Comparison of ENCODE assay signal across 13 cellular contexts in the genomic region with DNA sequence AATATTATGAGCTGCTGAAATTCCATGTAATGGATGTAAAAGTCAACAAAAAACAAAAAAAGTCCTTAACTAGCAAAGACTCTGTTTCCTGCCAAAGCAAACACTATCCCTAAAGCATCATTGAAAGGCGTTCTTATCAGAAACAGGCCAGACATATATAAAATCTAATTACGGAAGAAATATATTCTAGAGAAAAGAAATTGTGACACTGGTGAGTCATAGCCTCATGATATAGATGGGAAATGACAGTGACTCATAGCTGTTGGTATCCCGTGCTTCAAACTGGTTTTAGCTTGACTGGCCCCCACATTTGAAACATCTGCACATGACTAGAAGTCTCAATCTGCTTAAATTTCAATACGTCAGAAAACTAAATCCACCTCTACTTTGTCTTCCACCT.
A peak's percentile ranks its signal among the peaks of the same experiment; 100 is the strongest.
DNase-seq lines count a peak whose midpoint lies in the region; ATAC-seq and TF ChIP-seq lines count a peak whose summit lies in the region.
"Had no signal": no experiment of that assay in that cellular context is flagged by ENCODE, and none has a peak within 500 bp of the region (broad histone marks: within the 10 kb centered on the region; RNA-seq: fewer than 3 reads in every experiment).

No MANE protein-coding gene starts in this region.

- no peaks in the 10 kb centered on the region for H3K79me2 ChIP-seq in PC-9 (ENCODE audit: low read depth)

- H3K27me3 Mint-ChIP-seq in naive thymus-derived CD8-positive, alpha-beta T cell = peaks cover 0 to 4% (median 0%) of the 10 kb centered on the region in 5 donors

- H3K9me3 ChIP-seq in A673 (ENCODE audit: low read depth, low read length, poor library complexity, severe bottlenecking) (no peaks in the 10 kb centered on the region), adipocyte (ENCODE audit: control insufficient read depth, low read length) (no peaks in the 10 kb centered on the region), PC-9 (ENCODE audit: insufficient read depth, low read depth) (0 out of 2 replicates have a peak, but pooled peaks cover 3% of the 10 kb centered on the region)
- H3K9me3 ChIP-seq: gastroesophageal sphincter had no signal

- H3F3A ChIP-seq in PC-9 (ENCODE audit: insufficient read depth, low read depth) = no peaks in the 10 kb centered on the region

- H3K4me1 ChIP-seq in A673 (ENCODE audit: insufficient read depth, low read length, poor library complexity, severe bottlenecking) (no peaks in the 10 kb centered on the region), adipocyte (ENCODE audit: control insufficient read depth, insufficient read depth, low read length) (no peaks in the 10 kb centered on the region), PC-9 (replicated peaks; ENCODE audit: insufficient read depth) (0 out of 2 replicates have a peak, but pooled peaks cover 4% of the 10 kb centered on the region)
- H3K4me1 ChIP-seq: gastroesophageal sphincter had no signal

- no peak overlapping the region for H3K4me3 Mint-ChIP-seq in naive thymus-derived CD8-positive, alpha-beta T cell

- H3K27ac ChIP-seq in A673 (ENCODE audit: low read depth, low read length, poor library complexity, severe bottlenecking) (no peak overlapping the region), PC-9 (no peak overlapping the region)
- H3K27ac ChIP-seq: gastroesophageal sphincter, skin epidermis had no signal

- H3K36me3 Mint-ChIP-seq in naive thymus-derived CD8-positive, alpha-beta T cell = no peaks in the 10 kb centered on the region

- TF ChIP-seq CTCF in A673 (conservative IDR thresholded peaks at IDR 0.05; ENCODE audit: low read depth, low read length) (no peak), PC-9 (conservative IDR thresholded peaks at IDR 0.05) (no peak)

- intact Hi-C loops in A673 (cut with micrococcal nuclease; ENCODE audit: unreplicated experiment) = no loop called here
- intact Hi-C loops in PC-9 (cut with micrococcal nuclease; ENCODE audit: unreplicated experiment) = no loop called here

- no peaks in the 10 kb centered on the region for H3K9me2 ChIP-seq in PC-9 (ENCODE audit: insufficient read depth)

- POLR2A ChIA-PET in A673 (lab: Charles Lee; ENCODE audit: low non-redundant PET) = no interaction called here
- POLR2A ChIA-PET in PC-9 (lab: Charles Lee; ENCODE audit: unreplicated experiment) = no interaction called here
- POLR2A ChIA-PET in naive thymus-derived CD8-positive, alpha-beta T cell (lab: Charles Lee) = no interaction called here

- H3K36me3 ChIP-seq in A673 (ENCODE audit: insufficient read depth, low read length, poor library complexity, severe bottlenecking) = no peaks in the 10 kb centered on the region
- H3K36me3 ChIP-seq in adipocyte (ENCODE audit: control insufficient read depth, insufficient read depth, low read length, severe bottlenecking) = no peaks in the 10 kb centered on the region
- H3K36me3 ChIP-seq in PC-9 (ENCODE audit: low read depth) = no peaks in the 10 kb centered on the region
- H3K36me3 ChIP-seq: gastroesophageal sphincter had no signal

- no peak overlapping the region for H3K9ac ChIP-seq in adipocyte (ENCODE audit: low read length)

- H3K4me3 ChIP-seq in A673 (ENCODE audit: low read depth, low read length, poor library complexity, severe bottlenecking) (no peak overlapping the region), adipocyte (ENCODE audit: low read length) (no peak overlapping the region), PC-9 (no peak overlapping the region)
- H3K4me3 ChIP-seq: gastroesophageal sphincter, skin epidermis had no signal

- no peak for ATAC-seq in naive thymus-derived CD8-positive, alpha-beta T cell
- ATAC-seq in GM18868 (IDR thresholded peaks at IDR 0.05; ENCODE audit: unreplicated experiment) = no peak
- ATAC-seq: gastroesophageal sphincter had no signal

- H4K20me1 ChIP-seq in PC-9 (ENCODE audit: insufficient read depth) = no peaks in the 10 kb centered on the region

- CTCF ChIA-PET in A673 (lab: Charles Lee) (no interaction called here), PC-9 (lab: Charles Lee) (no interaction called here)

- BruUV-seq in A673 (replicated peaks; lab: Mats Ljungman, UMichigan) = no TSS peak
- BruUV-seq in PC-9 (replicated peaks; lab: Mats Ljungman, UMichigan) = no TSS peak

- no peak overlapping the region for H2AFZ ChIP-seq in PC-9

- no peaks in the 10 kb centered on the region for H3K27me3 ChIP-seq in A673 (replicated peaks; ENCODE audit: insufficient read depth, low read depth, low read length, poor library complexity)
- H3K27me3 ChIP-seq in adipocyte (replicated peaks; ENCODE audit: control insufficient read depth, insufficient read depth, low read length) = no peaks in the 10 kb centered on the region
- H3K27me3 ChIP-seq in PC-9 (ENCODE audit: insufficient read depth, low read depth) = no peaks in the 10 kb centered on the region
- H3K27me3 ChIP-seq: gastroesophageal sphincter had no signal

- peaks cover 0 to 17% (median 2%) of the 10 kb centered on the region in 9 donors for H3K9me3 Mint-ChIP-seq in naive thymus-derived CD8-positive, alpha-beta T cell

- H3K4me1 Mint-ChIP-seq in naive thymus-derived CD8-positive, alpha-beta T cell = no peaks in the 10 kb centered on the region

- no peak overlapping the region for H3K27ac Mint-ChIP-seq in naive thymus-derived CD8-positive, alpha-beta T cell

- no peak overlapping the region for H3K4me2 ChIP-seq in PC-9

- peak; percentile 80 for DNase-seq in A673 (ENCODE audit: low spot score)
- DNase-seq in LoVo (ENCODE audit: low spot score) = peak; percentile 81
- DNase-seq in adipocyte (ENCODE audit: low read depth) = peak; percentile 3
- DNase-seq in hepatic stellate cell (ENCODE audit: low spot score) = peak; percentile 1
- DNase-seq in PC-9 = no peak
- DNase-seq in naive thymus-derived CD8-positive, alpha-beta T cell = no peak
- DNase-seq in hypothalamus (lab: John Stamatoyannopoulos, UW) = no peak
- DNase-seq: midbrain; NCI-H2171 treated with DMSO at 0.1 percent for 48 hours; stimulated activated CD8-positive, alpha-beta memory T cell treated with anti-CD3 and anti-CD28 coated beads, Interleukin-4, amount 100 ng/mL, for 48 hours had no signal

Comparison
In these comparisons a context has a peak if more than half of its experiments do, and no peak if none do; other contexts are left out.
1. DNase-seq: peak in A673 (single experiment), LoVo (single experiment), adipocyte (single experiment) and hepatic stellate cell (single experiment); none in PC-9 (0 of 2), naive thymus-derived CD8-positive, alpha-beta T cell (0 of 10) and hypothalamus (0 of 51).